7 cellular contexts compared by ENCODE assay signal in the genomic region with DNA sequence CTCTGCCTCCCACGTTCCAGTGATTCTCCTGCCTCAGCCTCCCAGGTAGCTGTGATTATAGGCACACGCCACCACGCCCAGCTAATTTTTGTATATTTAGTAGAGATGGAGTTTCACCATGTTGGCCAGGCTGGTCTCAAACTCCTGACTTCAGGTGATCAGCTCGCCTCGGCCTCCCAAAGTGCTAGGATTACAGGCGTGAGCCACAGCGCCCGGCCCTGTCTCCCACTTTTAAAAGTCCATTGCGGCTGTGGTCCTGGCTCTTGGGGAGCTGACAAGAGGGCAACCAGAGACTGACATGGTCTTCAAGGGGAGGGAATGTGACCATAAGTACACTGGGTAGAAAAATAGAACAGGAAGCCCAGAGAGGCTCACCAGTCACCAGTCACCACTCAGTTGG. TPM values are rescaled to one million over a fixed set of nuclear protein-coding genes. Genes with fewer than 3 reads are reported as not detected.
DNase-seq lines count a peak whose midpoint lies in the region; ATAC-seq and TF ChIP-seq lines count a peak whose summit lies in the region.
"Not testable (repeated sequence)": the region's sequence is repeated elsewhere in the genome, so short reads cannot be mapped to it uniquely, and the experiment has no call there.

No MANE protein-coding gene starts in this region.

- H3K9me3 Mint-ChIP-seq in CD8-positive, alpha-beta T cell; activated naive CD8-positive, alpha-beta T cell treated with anti-CD3 and anti-CD28 coated beads for 36 hours; naive B cell; osteocyte (ENCODE audit: unreplicated experiment): not testable (repeated sequence)

- H3K36me3 ChIP-seq in CD8-positive, alpha-beta T cell (ENCODE audit: insufficient read depth, low read length) = not testable (repeated sequence)

- not testable (repeated sequence) for H3K4me3 ChIP-seq in CD8-positive, alpha-beta T cell (ENCODE audit: low read depth, low read length)

- peak overlapping the region; percentile 41 for H3K27ac Mint-ChIP-seq in CD8-positive, alpha-beta T cell
- H3K27ac Mint-ChIP-seq in activated naive CD8-positive, alpha-beta T cell treated with anti-CD3 and anti-CD28 coated beads for 36 hours = peak overlapping the region; percentile 42
- H3K27ac Mint-ChIP-seq in naive B cell (peak overlapping the region in 4 of 6 donors; percentile 4 to 78 (median 64)), osteocyte (ENCODE audit: unreplicated experiment) (peak overlapping the region; percentile 50)

- DNase-seq in CD8-positive, alpha-beta T cell = peak in 1 of 7 experiments; percentile 44
- DNase-seq in RWPE1 (ENCODE audit: low spot score); activated naive CD8-positive, alpha-beta T cell treated with anti-CD3 and anti-CD28 coated beads for 36 hours; naive B cell; osteocyte (ENCODE audit: extremely low spot score, unreplicated experiment): not testable (repeated sequence)
- peak; percentile 46 for DNase-seq in activated CD8-positive, alpha-beta memory T cell treated with anti-CD3 and anti-CD28 coated beads for 24 hours

- not testable (repeated sequence) for TF ChIP-seq CTCF in C4-2B (conservative IDR thresholded peaks at IDR 0.05); CD8-positive, alpha-beta T cell (IDR thresholded peaks at IDR 0.05); RWPE1 (conservative IDR thresholded peaks at IDR 0.05; ENCODE audit: low read depth); osteocyte (IDR thresholded peaks at IDR 0.05)

- not testable (repeated sequence) for H3K4me3 Mint-ChIP-seq in CD8-positive, alpha-beta T cell; activated naive CD8-positive, alpha-beta T cell treated with anti-CD3 and anti-CD28 coated beads for 36 hours; naive B cell; osteocyte (ENCODE audit: unreplicated experiment)

- H3K27me3 Mint-ChIP-seq in CD8-positive, alpha-beta T cell (ENCODE audit: low read depth); activated naive CD8-positive, alpha-beta T cell treated with anti-CD3 and anti-CD28 coated beads for 36 hours; osteocyte (ENCODE audit: unreplicated experiment): not testable (repeated sequence)
- H3K27me3 Mint-ChIP-seq in naive B cell = peaks cover 0 to 15% (median 0%) of the 10 kb centered on the region in 3 donors

- not testable (repeated sequence) for H3K36me3 Mint-ChIP-seq in CD8-positive, alpha-beta T cell; activated naive CD8-positive, alpha-beta T cell treated with anti-CD3 and anti-CD28 coated beads for 36 hours; naive B cell; osteocyte (ENCODE audit: unreplicated experiment)

- not testable (repeated sequence) for H3K27me3 ChIP-seq in CD8-positive, alpha-beta T cell (ENCODE audit: insufficient read depth, low read length)

- H3K27ac ChIP-seq in C4-2B (peak overlapping the region; percentile 84), RWPE1 (peak overlapping the region; percentile 54)
- not testable (repeated sequence) for H3K27ac ChIP-seq in CD8-positive, alpha-beta T cell (ENCODE audit: low read depth, low read length)

- peaks cover 47% of the 10 kb centered on the region for H3K4me1 Mint-ChIP-seq in CD8-positive, alpha-beta T cell (ENCODE audit: low read depth)
- H3K4me1 Mint-ChIP-seq in activated naive CD8-positive, alpha-beta T cell treated with anti-CD3 and anti-CD28 coated beads for 36 hours = peaks cover 30% of the 10 kb centered on the region
- peaks cover 42 to 47% (median 43%) of the 10 kb centered on the region in 3 donors for H3K4me1 Mint-ChIP-seq in naive B cell
- H3K4me1 Mint-ChIP-seq in osteocyte (ENCODE audit: unreplicated experiment) = peaks cover 39% of the 10 kb centered on the region

- ATAC-seq in CD8-positive, alpha-beta T cell; naive B cell (ENCODE audit: low read depth in 2 of 2): not testable (repeated sequence)

- not testable (repeated sequence) for H3K9me3 ChIP-seq in CD8-positive, alpha-beta T cell (ENCODE audit: low read length)

- H3K4me1 ChIP-seq in CD8-positive, alpha-beta T cell (ENCODE audit: insufficient read depth, low read length) = peaks cover 26% of the 10 kb centered on the region

- intact Hi-C loops in CD8-positive, alpha-beta T cell (cut with DNase I, micrococcal nuclease) = loop anchor here in 1 of 2 experiments (5.0 kb wide), 1 partner anchor 44 kb away; a partner anchor contains a TSS

- POLR2A ChIA-PET in CD8-positive, alpha-beta T cell (lab: Charles Lee) = interaction anchor here (0.6 to 1.1 kb wide), 2 partner anchors 45 to 48 kb away, joined by 3 to 5 read pairs; no protein-coding TSS in a partner anchor
- POLR2A ChIA-PET in RWPE1 (lab: Yijun Ruan, JAX; ENCODE audit: low non-redundant PET) = not testable (repeated sequence)

- CTCF ChIA-PET in CD8-positive, alpha-beta T cell (lab: Charles Lee) = interaction anchor here (1.7 to 15.4 kb wide), 5 partner anchors 12 to 109 kb away, joined by 5 to 278 read pairs (median 21); a partner anchor contains a TSS
- CTCF ChIA-PET in RWPE1 (lab: Yijun Ruan, JAX) = not testable (repeated sequence)

RNA-seq across cellular contexts. Expression of a gene that starts 42.9 kb away (rescaled TPM):
- 10 to 100 TPM; 65.6 to 74.7 TPM for total RNA-seq in CD8-positive, alpha-beta T cell
- 100 to 1,000 TPM; 123 to 129 TPM for total RNA-seq in activated naive CD8-positive, alpha-beta T cell treated with anti-CD3 and anti-CD28 coated beads for 36 hours
- 10 to 100 TPM; 49.4 to 74.9 (median 53.8) TPM for polyA plus RNA-seq in naive B cell (ENCODE audit: low read depth in 6 of 6)
- total RNA-seq in osteocyte = 26.0 and 27.6 TPM in 2 replicates
